1 cellular context compared by ENCODE assay signal in the genomic region with DNA sequence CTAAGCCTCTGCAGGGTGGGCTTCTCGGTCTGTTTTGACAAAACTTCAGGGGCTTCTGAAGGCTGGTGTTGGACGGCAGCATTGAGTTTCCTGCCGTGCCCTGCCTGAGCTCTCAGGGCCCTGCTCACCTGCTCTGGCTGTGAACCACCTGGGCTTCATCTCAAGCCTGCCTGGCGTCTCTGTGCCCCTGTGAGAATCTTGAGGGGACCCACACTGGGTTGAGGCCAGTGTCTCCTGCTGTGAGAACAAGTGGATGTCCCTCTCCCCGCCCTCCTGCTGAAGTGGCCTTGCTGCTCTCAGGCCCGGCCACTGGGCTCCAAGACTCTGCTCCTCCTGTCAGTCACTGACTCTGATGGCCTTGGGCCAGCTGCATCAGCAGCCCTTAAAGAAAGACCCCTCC.
TF ChIP-seq lines count a peak whose summit lies in the region.

No MANE protein-coding gene starts in this region.

TF ChIP-seq in K562, 482 proteins besides CTCF, POLR2A, EP300 and RAD21 (continues in another document):
- TF ChIP-seq ILK (tag; IDR thresholded peaks at IDR 0.05; ENCODE audit: borderline replicate concordance, low read depth) (no peak), ZNF316 (IDR thresholded peaks at IDR 0.05) (no peak), ZNF766 (CRISPR knock-in tag; conservative IDR thresholded peaks at IDR 0.05) (no peak), TAF1 (IDR thresholded peaks at IDR 0.05; ENCODE audit: control insufficient read depth, extremely low read depth, insufficient read depth, low read length, severe bottlenecking) (no peak), ZNF140 (CRISPR knock-in tag; IDR thresholded peaks at IDR 0.05) (no peak), GABPB2 (CRISPR knock-in tag; conservative IDR thresholded peaks at IDR 0.05) (no peak), ZNF354B (CRISPR knock-in tag; IDR thresholded peaks at IDR 0.05) (no peak), CTBP1 (IDR thresholded peaks at IDR 0.05; ENCODE audit: borderline replicate concordance) (no peak), ZNF143 (CRISPR knock-in tag; IDR thresholded peaks at IDR 0.05) (no peak), ADNP (tag; IDR thresholded peaks at IDR 0.05) (no peak), TAL1 (IDR thresholded peaks at IDR 0.05) (no peak), NR3C1 (CRISPR knock-in tag; IDR thresholded peaks at IDR 0.05) (no peak), MAZ (CRISPR knock-in tag; conservative IDR thresholded peaks at IDR 0.05 in 1 of 2, IDR thresholded peaks at IDR 0.05 in 1 of 2) (0 out of 4 replicates have a peak, but pooled peaks of 1 of the 2 experiments have one; percentile 23), TARDBP (IDR thresholded peaks at IDR 0.05) (no peak), ZNF695 (CRISPR knock-in tag; IDR thresholded peaks at IDR 0.05) (0 out of 2 replicates have a peak, but pooled peaks have one; percentile 6), HNRNPK (IDR thresholded peaks at IDR 0.05; ENCODE audit: low read depth, low read length, poor library complexity, severe bottlenecking) (no peak), ZNF212 (CRISPR knock-in tag; IDR thresholded peaks at IDR 0.05) (no peak), ZBTB8A (IDR thresholded peaks at IDR 0.05; ENCODE audit: partially characterized antibody) (no peak), SMAD4 (CRISPR knock-in tag; conservative IDR thresholded peaks at IDR 0.05) (no peak), MTA2 (IDR thresholded peaks at IDR 0.05; ENCODE audit: low read depth) (no peak), L3MBTL2 (IDR thresholded peaks at IDR 0.05) (no peak), BDP1 (IDR thresholded peaks at IDR 0.05; ENCODE audit: insufficient read depth, insufficient read length) (no peak), TCF3 (CRISPR knock-in tag; IDR thresholded peaks at IDR 0.05) (no peak), ZNF197 (CRISPR knock-in tag; IDR thresholded peaks at IDR 0.05; ENCODE audit: low read depth) (no peak)
- TF ChIP-seq, protein P1, sequence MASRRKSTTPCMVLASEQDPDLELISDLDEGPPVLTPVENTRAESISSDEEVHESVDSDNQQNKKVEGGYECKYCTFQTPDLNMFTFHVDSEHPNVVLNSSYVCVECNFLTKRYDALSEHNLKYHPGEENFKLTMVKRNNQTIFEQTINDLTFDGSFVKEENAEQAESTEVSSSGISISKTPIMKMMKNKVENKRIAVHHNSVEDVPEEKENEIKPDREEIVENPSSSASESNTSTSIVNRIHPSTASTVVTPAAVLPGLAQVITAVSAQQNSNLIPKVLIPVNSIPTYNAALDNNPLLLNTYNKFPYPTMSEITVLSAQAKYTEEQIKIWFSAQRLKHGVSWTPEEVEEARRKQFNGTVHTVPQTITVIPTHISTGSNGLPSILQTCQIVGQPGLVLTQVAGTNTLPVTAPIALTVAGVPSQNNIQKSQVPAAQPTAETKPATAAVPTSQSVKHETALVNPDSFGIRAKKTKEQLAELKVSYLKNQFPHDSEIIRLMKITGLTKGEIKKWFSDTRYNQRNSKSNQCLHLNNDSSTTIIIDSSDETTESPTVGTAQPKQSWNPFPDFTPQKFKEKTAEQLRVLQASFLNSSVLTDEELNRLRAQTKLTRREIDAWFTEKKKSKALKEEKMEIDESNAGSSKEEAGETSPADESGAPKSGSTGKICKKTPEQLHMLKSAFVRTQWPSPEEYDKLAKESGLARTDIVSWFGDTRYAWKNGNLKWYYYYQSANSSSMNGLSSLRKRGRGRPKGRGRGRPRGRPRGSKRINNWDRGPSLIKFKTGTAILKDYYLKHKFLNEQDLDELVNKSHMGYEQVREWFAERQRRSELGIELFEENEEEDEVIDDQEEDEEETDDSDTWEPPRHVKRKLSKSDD (conservative IDR thresholded peaks at IDR 0.05; ENCODE audit: low read length): no peak
- TF ChIP-seq, protein P2, sequence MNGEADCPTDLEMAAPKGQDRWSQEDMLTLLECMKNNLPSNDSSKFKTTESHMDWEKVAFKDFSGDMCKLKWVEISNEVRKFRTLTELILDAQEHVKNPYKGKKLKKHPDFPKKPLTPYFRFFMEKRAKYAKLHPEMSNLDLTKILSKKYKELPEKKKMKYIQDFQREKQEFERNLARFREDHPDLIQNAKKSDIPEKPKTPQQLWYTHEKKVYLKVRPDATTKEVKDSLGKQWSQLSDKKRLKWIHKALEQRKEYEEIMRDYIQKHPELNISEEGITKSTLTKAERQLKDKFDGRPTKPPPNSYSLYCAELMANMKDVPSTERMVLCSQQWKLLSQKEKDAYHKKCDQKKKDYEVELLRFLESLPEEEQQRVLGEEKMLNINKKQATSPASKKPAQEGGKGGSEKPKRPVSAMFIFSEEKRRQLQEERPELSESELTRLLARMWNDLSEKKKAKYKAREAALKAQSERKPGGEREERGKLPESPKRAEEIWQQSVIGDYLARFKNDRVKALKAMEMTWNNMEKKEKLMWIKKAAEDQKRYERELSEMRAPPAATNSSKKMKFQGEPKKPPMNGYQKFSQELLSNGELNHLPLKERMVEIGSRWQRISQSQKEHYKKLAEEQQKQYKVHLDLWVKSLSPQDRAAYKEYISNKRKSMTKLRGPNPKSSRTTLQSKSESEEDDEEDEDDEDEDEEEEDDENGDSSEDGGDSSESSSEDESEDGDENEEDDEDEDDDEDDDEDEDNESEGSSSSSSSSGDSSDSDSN (IDR thresholded peaks at IDR 0.05; ENCODE audit: borderline replicate concordance in 1 of 2, low read depth in 2 of 2, low read length in 2 of 2): no peak
- TF ChIP-seq, protein P3, sequence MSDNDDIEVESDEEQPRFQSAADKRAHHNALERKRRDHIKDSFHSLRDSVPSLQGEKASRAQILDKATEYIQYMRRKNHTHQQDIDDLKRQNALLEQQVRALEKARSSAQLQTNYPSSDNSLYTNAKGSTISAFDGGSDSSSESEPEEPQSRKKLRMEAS (CRISPR knock-in tag; IDR thresholded peaks at IDR 0.05): no peak
- TF ChIP-seq, protein P4, sequence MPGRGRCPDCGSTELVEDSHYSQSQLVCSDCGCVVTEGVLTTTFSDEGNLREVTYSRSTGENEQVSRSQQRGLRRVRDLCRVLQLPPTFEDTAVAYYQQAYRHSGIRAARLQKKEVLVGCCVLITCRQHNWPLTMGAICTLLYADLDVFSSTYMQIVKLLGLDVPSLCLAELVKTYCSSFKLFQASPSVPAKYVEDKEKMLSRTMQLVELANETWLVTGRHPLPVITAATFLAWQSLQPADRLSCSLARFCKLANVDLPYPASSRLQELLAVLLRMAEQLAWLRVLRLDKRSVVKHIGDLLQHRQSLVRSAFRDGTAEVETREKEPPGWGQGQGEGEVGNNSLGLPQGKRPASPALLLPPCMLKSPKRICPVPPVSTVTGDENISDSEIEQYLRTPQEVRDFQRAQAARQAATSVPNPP (IDR thresholded peaks at IDR 0.05; ENCODE audit: borderline replicate concordance, insufficient read depth, insufficient read length): no peak
- TF ChIP-seq, protein P5, sequence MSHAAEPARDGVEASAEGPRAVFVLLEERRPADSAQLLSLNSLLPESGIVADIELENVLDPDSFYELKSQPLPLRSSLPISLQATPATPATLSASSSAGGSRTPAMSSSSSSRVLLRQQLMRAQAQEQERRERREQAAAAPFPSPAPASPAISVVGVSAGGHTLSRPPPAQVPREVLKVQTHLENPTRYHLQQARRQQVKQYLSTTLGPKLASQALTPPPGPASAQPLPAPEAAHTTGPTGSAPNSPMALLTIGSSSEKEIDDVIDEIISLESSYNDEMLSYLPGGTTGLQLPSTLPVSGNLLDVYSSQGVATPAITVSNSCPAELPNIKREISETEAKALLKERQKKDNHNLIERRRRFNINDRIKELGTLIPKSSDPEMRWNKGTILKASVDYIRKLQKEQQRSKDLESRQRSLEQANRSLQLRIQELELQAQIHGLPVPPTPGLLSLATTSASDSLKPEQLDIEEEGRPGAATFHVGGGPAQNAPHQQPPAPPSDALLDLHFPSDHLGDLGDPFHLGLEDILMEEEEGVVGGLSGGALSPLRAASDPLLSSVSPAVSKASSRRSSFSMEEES (CRISPR knock-in tag; IDR thresholded peaks at IDR 0.05): 0 out of 2 replicates have a peak, but pooled peaks have one; percentile 2
- TF ChIP-seq, protein P6, sequence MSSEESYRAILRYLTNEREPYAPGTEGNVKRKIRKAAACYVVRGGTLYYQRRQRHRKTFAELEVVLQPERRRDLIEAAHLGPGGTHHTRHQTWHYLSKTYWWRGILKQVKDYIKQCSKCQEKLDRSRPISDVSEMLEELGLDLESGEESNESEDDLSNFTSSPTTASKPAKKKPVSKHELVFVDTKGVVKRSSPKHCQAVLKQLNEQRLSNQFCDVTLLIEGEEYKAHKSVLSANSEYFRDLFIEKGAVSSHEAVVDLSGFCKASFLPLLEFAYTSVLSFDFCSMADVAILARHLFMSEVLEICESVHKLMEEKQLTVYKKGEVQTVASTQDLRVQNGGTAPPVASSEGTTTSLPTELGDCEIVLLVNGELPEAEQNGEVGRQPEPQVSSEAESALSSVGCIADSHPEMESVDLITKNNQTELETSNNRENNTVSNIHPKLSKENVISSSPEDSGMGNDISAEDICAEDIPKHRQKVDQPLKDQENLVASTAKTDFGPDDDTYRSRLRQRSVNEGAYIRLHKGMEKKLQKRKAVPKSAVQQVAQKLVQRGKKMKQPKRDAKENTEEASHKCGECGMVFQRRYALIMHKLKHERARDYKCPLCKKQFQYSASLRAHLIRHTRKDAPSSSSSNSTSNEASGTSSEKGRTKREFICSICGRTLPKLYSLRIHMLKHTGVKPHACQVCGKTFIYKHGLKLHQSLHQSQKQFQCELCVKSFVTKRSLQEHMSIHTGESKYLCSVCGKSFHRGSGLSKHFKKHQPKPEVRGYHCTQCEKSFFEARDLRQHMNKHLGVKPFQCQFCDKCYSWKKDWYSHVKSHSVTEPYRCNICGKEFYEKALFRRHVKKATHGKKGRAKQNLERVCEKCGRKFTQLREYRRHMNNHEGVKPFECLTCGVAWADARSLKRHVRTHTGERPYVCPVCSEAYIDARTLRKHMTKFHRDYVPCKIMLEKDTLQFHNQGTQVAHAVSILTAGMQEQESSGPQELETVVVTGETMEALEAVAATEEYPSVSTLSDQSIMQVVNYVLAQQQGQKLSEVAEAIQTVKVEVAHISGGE (CRISPR knock-in tag; IDR thresholded peaks at IDR 0.05): 0 out of 6 replicates have a peak, but pooled peaks of 1 of the 3 experiments have one; percentile 7
- TF ChIP-seq, protein P7, sequence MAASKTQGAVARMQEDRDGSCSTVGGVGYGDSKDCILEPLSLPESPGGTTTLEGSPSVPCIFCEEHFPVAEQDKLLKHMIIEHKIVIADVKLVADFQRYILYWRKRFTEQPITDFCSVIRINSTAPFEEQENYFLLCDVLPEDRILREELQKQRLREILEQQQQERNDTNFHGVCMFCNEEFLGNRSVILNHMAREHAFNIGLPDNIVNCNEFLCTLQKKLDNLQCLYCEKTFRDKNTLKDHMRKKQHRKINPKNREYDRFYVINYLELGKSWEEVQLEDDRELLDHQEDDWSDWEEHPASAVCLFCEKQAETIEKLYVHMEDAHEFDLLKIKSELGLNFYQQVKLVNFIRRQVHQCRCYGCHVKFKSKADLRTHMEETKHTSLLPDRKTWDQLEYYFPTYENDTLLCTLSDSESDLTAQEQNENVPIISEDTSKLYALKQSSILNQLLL (CRISPR knock-in tag; IDR thresholded peaks at IDR 0.05; ENCODE audit: borderline replicate concordance): 0 out of 2 replicates have a peak, but pooled peaks have one; percentile 45
- TF ChIP-seq, protein P8, sequence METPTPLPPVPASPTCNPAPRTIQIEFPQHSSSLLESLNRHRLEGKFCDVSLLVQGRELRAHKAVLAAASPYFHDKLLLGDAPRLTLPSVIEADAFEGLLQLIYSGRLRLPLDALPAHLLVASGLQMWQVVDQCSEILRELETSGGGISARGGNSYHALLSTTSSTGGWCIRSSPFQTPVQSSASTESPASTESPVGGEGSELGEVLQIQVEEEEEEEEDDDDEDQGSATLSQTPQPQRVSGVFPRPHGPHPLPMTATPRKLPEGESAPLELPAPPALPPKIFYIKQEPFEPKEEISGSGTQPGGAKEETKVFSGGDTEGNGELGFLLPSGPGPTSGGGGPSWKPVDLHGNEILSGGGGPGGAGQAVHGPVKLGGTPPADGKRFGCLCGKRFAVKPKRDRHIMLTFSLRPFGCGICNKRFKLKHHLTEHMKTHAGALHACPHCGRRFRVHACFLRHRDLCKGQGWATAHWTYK (CRISPR knock-in tag; IDR thresholded peaks at IDR 0.05): 0 out of 2 replicates have a peak, but pooled peaks have one; percentile 15
- TF ChIP-seq, protein P9, sequence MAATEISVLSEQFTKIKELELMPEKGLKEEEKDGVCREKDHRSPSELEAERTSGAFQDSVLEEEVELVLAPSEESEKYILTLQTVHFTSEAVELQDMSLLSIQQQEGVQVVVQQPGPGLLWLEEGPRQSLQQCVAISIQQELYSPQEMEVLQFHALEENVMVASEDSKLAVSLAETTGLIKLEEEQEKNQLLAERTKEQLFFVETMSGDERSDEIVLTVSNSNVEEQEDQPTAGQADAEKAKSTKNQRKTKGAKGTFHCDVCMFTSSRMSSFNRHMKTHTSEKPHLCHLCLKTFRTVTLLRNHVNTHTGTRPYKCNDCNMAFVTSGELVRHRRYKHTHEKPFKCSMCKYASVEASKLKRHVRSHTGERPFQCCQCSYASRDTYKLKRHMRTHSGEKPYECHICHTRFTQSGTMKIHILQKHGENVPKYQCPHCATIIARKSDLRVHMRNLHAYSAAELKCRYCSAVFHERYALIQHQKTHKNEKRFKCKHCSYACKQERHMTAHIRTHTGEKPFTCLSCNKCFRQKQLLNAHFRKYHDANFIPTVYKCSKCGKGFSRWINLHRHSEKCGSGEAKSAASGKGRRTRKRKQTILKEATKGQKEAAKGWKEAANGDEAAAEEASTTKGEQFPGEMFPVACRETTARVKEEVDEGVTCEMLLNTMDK (IDR thresholded peaks at IDR 0.05; ENCODE audit: borderline replicate concordance, insufficient read depth, low read depth, low read length, poor library complexity, severe bottlenecking): no peak
- TF ChIP-seq, protein P10, sequence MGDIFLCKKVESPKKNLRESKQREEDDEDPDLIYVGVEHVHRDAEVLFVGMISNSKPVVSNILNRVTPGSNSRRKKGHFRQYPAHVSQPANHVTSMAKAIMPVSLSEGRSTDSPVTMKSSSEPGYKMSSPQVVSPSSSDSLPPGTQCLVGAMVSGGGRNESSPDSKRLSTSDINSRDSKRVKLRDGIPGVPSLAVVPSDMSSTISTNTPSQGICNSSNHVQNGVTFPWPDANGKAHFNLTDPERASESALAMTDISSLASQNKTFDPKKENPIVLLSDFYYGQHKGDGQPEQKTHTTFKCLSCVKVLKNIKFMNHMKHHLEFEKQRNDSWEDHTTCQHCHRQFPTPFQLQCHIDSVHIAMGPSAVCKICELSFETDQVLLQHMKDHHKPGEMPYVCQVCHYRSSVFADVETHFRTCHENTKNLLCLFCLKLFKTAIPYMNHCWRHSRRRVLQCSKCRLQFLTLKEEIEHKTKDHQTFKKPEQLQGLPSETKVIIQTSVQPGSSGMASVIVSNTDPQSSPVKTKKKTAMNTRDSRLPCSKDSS (IDR thresholded peaks at IDR 0.05; ENCODE audit: low read depth, partially characterized antibody): no peak
- TF ChIP-seq, protein P11, sequence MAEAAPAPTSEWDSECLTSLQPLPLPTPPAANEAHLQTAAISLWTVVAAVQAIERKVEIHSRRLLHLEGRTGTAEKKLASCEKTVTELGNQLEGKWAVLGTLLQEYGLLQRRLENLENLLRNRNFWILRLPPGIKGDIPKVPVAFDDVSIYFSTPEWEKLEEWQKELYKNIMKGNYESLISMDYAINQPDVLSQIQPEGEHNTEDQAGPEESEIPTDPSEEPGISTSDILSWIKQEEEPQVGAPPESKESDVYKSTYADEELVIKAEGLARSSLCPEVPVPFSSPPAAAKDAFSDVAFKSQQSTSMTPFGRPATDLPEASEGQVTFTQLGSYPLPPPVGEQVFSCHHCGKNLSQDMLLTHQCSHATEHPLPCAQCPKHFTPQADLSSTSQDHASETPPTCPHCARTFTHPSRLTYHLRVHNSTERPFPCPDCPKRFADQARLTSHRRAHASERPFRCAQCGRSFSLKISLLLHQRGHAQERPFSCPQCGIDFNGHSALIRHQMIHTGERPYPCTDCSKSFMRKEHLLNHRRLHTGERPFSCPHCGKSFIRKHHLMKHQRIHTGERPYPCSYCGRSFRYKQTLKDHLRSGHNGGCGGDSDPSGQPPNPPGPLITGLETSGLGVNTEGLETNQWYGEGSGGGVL (CRISPR knock-in tag; IDR thresholded peaks at IDR 0.05): no peak
